ENCODE assay signal across 1 cellular context in genomic region chr11:103877221-103877620, GRCh38.
TF ChIP-seq lines count a peak whose summit lies in the region.

No MANE protein-coding gene starts in this region.

TF ChIP-seq in IMR-90, 13 proteins besides CTCF, POLR2A, EP300 and RAD21:
- no peak for TF ChIP-seq ELK1 (IDR thresholded peaks at IDR 0.05; ENCODE audit: borderline replicate concordance, low read depth, low read length)
- no peak for TF ChIP-seq USF2 (IDR thresholded peaks at IDR 0.05; ENCODE audit: low read depth, low read length)
- TF ChIP-seq CHD1 (IDR thresholded peaks at IDR 0.05; ENCODE audit: low read depth, low read length) = no peak
- TF ChIP-seq MAFK (IDR thresholded peaks at IDR 0.05; ENCODE audit: low read depth, low read length) = no peak
- no peak for TF ChIP-seq NFE2L2 (IDR thresholded peaks at IDR 0.05; ENCODE audit: low read depth, low read length)
- TF ChIP-seq CEBPB (IDR thresholded peaks at IDR 0.05; ENCODE audit: low read depth, low read length) = no peak
- no peak for TF ChIP-seq FOS (IDR thresholded peaks at IDR 0.05; ENCODE audit: low read depth, low read length)
- TF ChIP-seq BHLHE40 (IDR thresholded peaks at IDR 0.05; ENCODE audit: low read depth, low read length) = no peak
- TF ChIP-seq MAZ (IDR thresholded peaks at IDR 0.05; ENCODE audit: borderline replicate concordance, low read depth, low read length) = no peak
- TF ChIP-seq MXI1 (IDR thresholded peaks at IDR 0.05; ENCODE audit: borderline replicate concordance, low read depth, low read length) = no peak
- TF ChIP-seq RCOR1 (IDR thresholded peaks at IDR 0.05; ENCODE audit: insufficient replicate concordance, low read length) = no peak
- no peak for TF ChIP-seq RFX5 (IDR thresholded peaks at IDR 0.05; ENCODE audit: low read depth, low read length)
- no peak for TF ChIP-seq SMC3 (IDR thresholded peaks at IDR 0.05; ENCODE audit: low read depth, low read length)
